25 cellular contexts compared by ENCODE assay signal in the genomic region with DNA sequence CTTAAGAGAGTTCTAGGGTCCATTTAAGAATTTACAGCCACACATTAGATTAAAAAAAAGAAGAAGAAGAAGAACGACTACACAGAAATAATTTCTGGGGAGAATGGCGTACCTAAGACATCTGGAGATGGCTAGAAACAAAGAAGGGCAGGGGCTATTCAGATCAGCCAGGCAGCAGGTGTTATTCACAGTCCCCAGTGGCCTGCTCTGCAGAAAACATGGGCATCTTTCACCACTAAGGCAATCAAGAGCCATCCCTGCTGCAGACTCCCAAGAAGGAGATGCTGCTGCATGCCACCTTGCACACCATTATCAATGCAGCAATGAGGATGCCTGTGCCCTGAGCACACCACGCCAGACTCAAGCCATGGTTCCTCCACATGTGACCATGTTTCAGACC. TPM values are rescaled to one million over a fixed set of nuclear protein-coding genes. Genes with fewer than 3 reads are reported as not detected.
"Had no signal": no experiment of that assay in that cellular context is flagged by ENCODE, and none has a peak within 500 bp of the region (broad histone marks: within the 10 kb centered on the region; RNA-seq: fewer than 3 reads in every experiment).

No MANE protein-coding gene starts in this region.

- H3K4me3 Mint-ChIP-seq: naive thymus-derived CD4-positive, alpha-beta T cell; nephron progenitor cell had no signal

- H3K4me1 Mint-ChIP-seq: nephron progenitor cell had no signal

- H3K9me3 ChIP-seq: colonic mucosa, esophagus squamous epithelium, gastroesophageal sphincter, neutrophil, psoas muscle, suprapubic skin, tibial artery, upper lobe of left lung, uterus had no signal

- H3K36me3 Mint-ChIP-seq: naive thymus-derived CD4-positive, alpha-beta T cell had no signal

- H3K27me3 ChIP-seq: colonic mucosa, esophagus squamous epithelium, gastroesophageal sphincter, neutrophil, suprapubic skin, tibial artery, upper lobe of left lung, uterus had no signal

- H3K4me1 ChIP-seq: colonic mucosa, esophagus squamous epithelium, gastroesophageal sphincter, psoas muscle, suprapubic skin, tibial artery, upper lobe of left lung, uterus had no signal

- H3K27ac Mint-ChIP-seq: naive thymus-derived CD4-positive, alpha-beta T cell; nephron progenitor cell had no signal

- FAIRE-seq: kidney had no signal

- ATAC-seq: gastroesophageal sphincter; left ventricle myocardium superior; naive thymus-derived CD4-positive, alpha-beta T cell; psoas muscle; sciatic nerve; stimulated activated naive CD8-positive, alpha-beta T cell treated with anti-CD3 and anti-CD28 coated beads, Interleukin-15, Interleukin-2, amounts not matched to agents 100 U/mL and 50 U/mL, for 24 hours had no signal

- H3K9me3 Mint-ChIP-seq: nephron progenitor cell had no signal

- DNase-seq: dermis blood vessel endothelial cell; esophagus squamous epithelium; foreskin fibroblast; glutamatergic neuron; kidney; left ventricle myocardium superior; mesendoderm; naive thymus-derived CD4-positive, alpha-beta T cell; nephron progenitor cell; psoas muscle; retina; stimulated activated CD4-positive, alpha-beta T cell treated with anti-CD3 and anti-CD28 coated beads, Interleukin-2, amount 100 ng/mL, for 24 hours; stimulated activated naive CD8-positive, alpha-beta T cell treated with anti-CD3 and anti-CD28 coated beads, Interleukin-15, Interleukin-2, amounts not matched to agents 100 U/mL and 50 U/mL, for 24 hours; tibial artery; upper lobe of left lung; uterus had no signal

- H3K36me3 ChIP-seq: colonic mucosa, esophagus squamous epithelium, gastroesophageal sphincter, neutrophil, suprapubic skin, tibial artery, upper lobe of left lung, uterus had no signal

- H3K4me3 ChIP-seq: colonic mucosa, esophagus squamous epithelium, gastroesophageal sphincter, lung, psoas muscle, suprapubic skin, tibial artery, upper lobe of left lung, uterus had no signal

- H3K27ac ChIP-seq: colonic mucosa, esophagus squamous epithelium, gastroesophageal sphincter, neutrophil, psoas muscle, suprapubic skin, tibial artery, upper lobe of left lung, uterus had no signal

RNA-seq across cellular contexts. Expression of gene FCRL2, which starts 7.9 kb away (rescaled TPM):
- total RNA-seq: dermis blood vessel endothelial cell, epithelial cell of proximal tubule, left ventricle myocardium superior, osteoblast, skeletal muscle tissue, suprapubic skin had no signal

RNA-seq across cellular contexts. Expression of gene FCRL1, which starts 35.1 kb away (rescaled TPM):
- total RNA-seq: dermis blood vessel endothelial cell, epithelial cell of proximal tubule, esophagus squamous epithelium, left ventricle myocardium superior, osteoblast, suprapubic skin had no signal

RNA-seq across cellular contexts. Expression of gene CD5L, which starts 56.8 kb away (rescaled TPM):
- total RNA-seq: colonic mucosa; dermis blood vessel endothelial cell; epithelial cell of proximal tubule; naive thymus-derived CD4-positive, alpha-beta T cell; osteoblast; skeletal muscle tissue; suprapubic skin; uterus had no signal
- polyA plus RNA-seq: naive thymus-derived CD4-positive, alpha-beta T cell had no signal
